17 cellular contexts compared by ENCODE assay signal in the genomic region with DNA sequence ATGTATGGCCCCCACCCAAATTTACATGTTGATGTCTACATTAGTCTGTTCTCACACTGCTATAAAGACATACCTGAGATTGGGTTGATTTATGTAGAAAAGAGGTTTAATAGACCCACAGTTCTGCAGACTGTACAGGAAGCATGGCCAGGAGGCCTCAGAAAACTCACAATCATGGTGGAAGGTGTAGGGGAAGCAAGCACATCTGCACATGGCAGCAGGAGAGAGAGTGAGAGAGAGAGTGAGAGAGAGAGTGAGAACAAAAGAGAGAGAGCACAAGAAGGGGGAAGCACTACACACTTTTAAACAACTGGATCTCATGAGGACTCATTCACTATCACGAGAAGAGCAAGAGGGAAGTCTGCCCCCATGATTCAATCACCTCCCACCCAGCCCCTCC.
DNase-seq lines count a peak whose midpoint lies in the region; ATAC-seq, FAIRE-seq and TF ChIP-seq lines count a peak whose summit lies in the region.
"Had no signal": no experiment of that assay in that cellular context is flagged by ENCODE, and none has a peak within 500 bp of the region (broad histone marks: within the 10 kb centered on the region; RNA-seq: fewer than 3 reads in every experiment).

No MANE protein-coding gene starts in this region.

- H3K27ac ChIP-seq in HEK293 (ENCODE audit: extremely low read depth, low read depth, low read length) (no peak overlapping the region), K562 (ENCODE audit: extremely low read depth, low read depth, low read length) (peak overlapping the region; percentile 88), esophagus (ENCODE audit: low read depth in 2 of 2, low read length in 1 of 2) (peak overlapping the region; percentile 87 to 96), hepatocyte (peak overlapping the region; percentile 91), esophagus muscularis mucosa (replicated peaks in 1 of 4) (no peak overlapping the region), HepG2 (ENCODE audit: extremely low read length, insufficient read depth, low read length) (no peak overlapping the region)
- H3K27ac ChIP-seq: BLaER1 had no signal

- H3K4me3 ChIP-seq in HEK293 (ENCODE audit: low read depth, low read length): no peak overlapping the region
- no peak overlapping the region for H3K4me3 ChIP-seq in K562
- H3K4me3 ChIP-seq in esophagus (ENCODE audit: low read depth in 1 of 2, low read length in 2 of 2): no peak overlapping the region
- H3K4me3 ChIP-seq in hepatocyte: no peak overlapping the region
- H3K4me3 ChIP-seq in esophagus muscularis mucosa: no peak overlapping the region
- no peak overlapping the region for H3K4me3 ChIP-seq in HepG2 (replicated peaks in 1 of 3; ENCODE audit: insufficient read depth in 1 of 3, low read depth in 2 of 3, low read length in 3 of 3)
- H3K4me3 ChIP-seq: BLaER1 had no signal

- BruUV-seq in K562 (replicated peaks; lab: Mats Ljungman, UMichigan): no TSS peak
- no TSS peak for BruUV-seq in HepG2 (replicated peaks; lab: Mats Ljungman, UMichigan)

- H2AFZ ChIP-seq in K562 (ENCODE audit: low read depth, low read length) (peak overlapping the region; percentile 25), hepatocyte (no peak overlapping the region), HepG2 (ENCODE audit: low read length) (no peak overlapping the region)

- in situ Hi-C loops in K562 (cut with MboI) (no loop called here), HepG2 (cut with HindIII; ENCODE audit: extremely low pct_ligation_motif_present, low pct_unique_long_range_greater_than_20kb) (no loop called here)

- no peak; the same call in 1 of the 3 replicates for ATAC-seq in K562
- no peak for ATAC-seq in HepG2

- FAIRE-seq in K562 (lab: Jason Lieb, UNC) (no peak), HepG2 (lab: Jason Lieb, UNC) (no peak)
- FAIRE-seq: HTR-8/SVneo had no signal

- no peaks in the 10 kb centered on the region for H3K4me1 ChIP-seq in HEK293 (ENCODE audit: control insufficient read depth, insufficient read depth, low read length)
- H3K4me1 ChIP-seq in K562 (replicated peaks in 1 of 2; ENCODE audit: control insufficient read depth in 2 of 2, insufficient read depth in 2 of 2, low read length in 2 of 2): peaks cover 16 to 28% of the 10 kb centered on the region in 2 experiments; a peak in 4 of 5 replicates
- peaks cover 3 to 11% of the 10 kb centered on the region in 2 donors for H3K4me1 ChIP-seq in esophagus (ENCODE audit: control insufficient read depth in 2 of 2, insufficient read depth in 2 of 2, low read length in 1 of 2)
- H3K4me1 ChIP-seq in hepatocyte (ENCODE audit: insufficient read depth): no peaks in the 10 kb centered on the region
- H3K4me1 ChIP-seq in esophagus muscularis mucosa: no peaks in the 10 kb centered on the region
- H3K4me1 ChIP-seq in HepG2 (ENCODE audit: insufficient read depth, low read length): no peaks in the 10 kb centered on the region

- POLR2A ChIA-PET in HEK293 (lab: Yijun Ruan, JAX) (no interaction called here), K562 (lab: Yijun Ruan, JAX) (no interaction called here), HepG2 (lab: Yijun Ruan, JAX) (no interaction called here)

- H3K36me3 ChIP-seq in HEK293 (ENCODE audit: control insufficient read depth in 2 of 2, insufficient read depth in 1 of 2, low read length in 2 of 2) (no peaks in the 10 kb centered on the region), K562 (ENCODE audit: control insufficient read depth, insufficient read depth, low read length) (peaks cover 7% of the 10 kb centered on the region; the same call in 1 of the 3 replicates), esophagus (ENCODE audit: control insufficient read depth in 2 of 2, insufficient read depth in 2 of 2, low read length in 1 of 2) (no peaks in the 10 kb centered on the region), hepatocyte (replicated peaks; ENCODE audit: insufficient read depth, low read depth) (no peaks in the 10 kb centered on the region), esophagus muscularis mucosa (no peaks in the 10 kb centered on the region), HepG2 (replicated peaks in 1 of 2; ENCODE audit: control insufficient read depth in 1 of 2, insufficient read depth in 2 of 2, low read length in 2 of 2) (peaks cover 0 to 7% of the 10 kb centered on the region in 2 experiments; a peak in 1 of 5 replicates)

- no peaks in the 10 kb centered on the region for H3K9me3 ChIP-seq in HEK293 (ENCODE audit: control insufficient read depth, insufficient read depth, low read depth, low read length)
- peaks cover 13% of the 10 kb centered on the region for H3K9me3 ChIP-seq in K562 (replicated peaks; ENCODE audit: control insufficient read depth, insufficient read depth, low read depth, low read length)
- H3K9me3 ChIP-seq in esophagus (ENCODE audit: control insufficient read depth in 2 of 2, insufficient read depth in 1 of 2, low read depth in 1 of 2, low read length in 1 of 2): no peaks in the 10 kb centered on the region
- H3K9me3 ChIP-seq in hepatocyte (ENCODE audit: low read depth): no peaks in the 10 kb centered on the region
- peaks cover 0 to 8% (median 0%) of the 10 kb centered on the region in 4 donors for H3K9me3 ChIP-seq in esophagus muscularis mucosa
- no peaks in the 10 kb centered on the region; the same call in 1 of the 2 replicates for H3K9me3 ChIP-seq in HepG2 (ENCODE audit: low read length)

- TF ChIP-seq CTCF in HEK293 (tag by site-specific recombination; IDR thresholded peaks at IDR 0.05): no peak
- TF ChIP-seq CTCF in K562 (IDR thresholded peaks at IDR 0.05 in 2 of 3, conservative IDR thresholded peaks at IDR 0.05 in 1 of 3; ENCODE audit: insufficient read depth in 2 of 3, low read depth in 1 of 3, low read length in 3 of 3): no peak
- TF ChIP-seq CTCF in hepatocyte (IDR thresholded peaks at IDR 0.05; ENCODE audit: poor library complexity): no peak
- TF ChIP-seq CTCF in esophagus muscularis mucosa (IDR thresholded peaks at IDR 0.05): no peak
- no peak for TF ChIP-seq CTCF in HepG2 (CRISPR knock-in tag; IDR thresholded peaks at IDR 0.05)

- H3K4me2 ChIP-seq in K562 (ENCODE audit: insufficient read depth, low read length): peak overlapping the region; percentile 56
- no peak overlapping the region for H3K4me2 ChIP-seq in hepatocyte
- H3K4me2 ChIP-seq in HepG2 (ENCODE audit: low read depth, low read length): no peak overlapping the region

- H4K20me1 ChIP-seq in K562 (replicated peaks; ENCODE audit: control insufficient read depth, insufficient read depth, low read length) (no peaks in the 10 kb centered on the region), hepatocyte (ENCODE audit: insufficient read depth, poor library complexity, severe bottlenecking) (no peaks in the 10 kb centered on the region), HepG2 (ENCODE audit: insufficient read depth, low read length) (no peaks in the 10 kb centered on the region)
- H4K20me1 ChIP-seq: BLaER1 had no signal

- TF ChIP-seq POLR2A in K562 (conservative IDR thresholded peaks at IDR 0.05): no peak
- no peak for TF ChIP-seq POLR2A in esophagus muscularis mucosa (IDR thresholded peaks at IDR 0.05; ENCODE audit: low read depth)
- no peak for TF ChIP-seq POLR2A in HepG2 (IDR thresholded peaks at IDR 0.05; ENCODE audit: insufficient read depth in 1 of 2, low read depth in 2 of 2, low read length in 2 of 2)

- intact Hi-C loops in K562 (cut with micrococcal nuclease): no loop called here
- intact Hi-C loops in esophagus muscularis mucosa (cut with DNase I): no loop called here
- intact Hi-C loops in HepG2 (cut with micrococcal nuclease; ENCODE audit: unreplicated experiment): no loop called here

- no peaks in the 10 kb centered on the region for H3K27me3 ChIP-seq in K562 (ENCODE audit: control insufficient read depth in 2 of 2, insufficient read depth in 2 of 2, low read length in 2 of 2)
- H3K27me3 ChIP-seq in esophagus (ENCODE audit: control insufficient read depth in 1 of 2, insufficient read depth in 2 of 2, low read length in 2 of 2): no peaks in the 10 kb centered on the region
- H3K27me3 ChIP-seq in hepatocyte: no peaks in the 10 kb centered on the region
- no peaks in the 10 kb centered on the region for H3K27me3 ChIP-seq in esophagus muscularis mucosa
- H3K27me3 ChIP-seq in HepG2 (ENCODE audit: control insufficient read depth in 1 of 2, insufficient read depth in 2 of 2, low read length in 2 of 2): no peaks in the 10 kb centered on the region
- H3K27me3 ChIP-seq: BLaER1 had no signal

- H3K9me1 ChIP-seq in K562 (ENCODE audit: control insufficient read depth, insufficient read depth, low read length): no peaks in the 10 kb centered on the region

- H3K9ac ChIP-seq in K562 (ENCODE audit: insufficient read depth in 1 of 2, low read depth in 2 of 2, low read length in 2 of 2) (peak overlapping the region in 1 of 2 experiments; percentile 45; a peak in 2 of 4 replicates), HepG2 (ENCODE audit: insufficient read depth, low read depth, low read length) (no peak overlapping the region)
- H3K9ac ChIP-seq: BLaER1 had no signal

- no peak for DNase-seq in K562 (ENCODE audit: extremely low read depth in 1 of 4, low spot score in 3 of 4)
- no peak for DNase-seq in hepatocyte (ENCODE audit: low spot score)
- DNase-seq in SW 1271 (lab: John Stamatoyannopoulos, UW): no peak
- no peak for DNase-seq in esophagus muscularis mucosa (ENCODE audit: extremely low spot score)
- DNase-seq in iPS-NIHi11 (ENCODE audit: low spot score): no peak
- no peak for DNase-seq in HepG2 (ENCODE audit: low spot score)
- DNase-seq: 8988T; Calu3; CD4-positive, alpha-beta memory T cell; DMS79 treated with DMSO at 0.1 percent for 48 hours; GF-D8; GOT3; H7 had no signal

- H3K79me2 ChIP-seq in K562 (ENCODE audit: control insufficient read depth, insufficient read depth, low read length): no peaks in the 10 kb centered on the region
- no peaks in the 10 kb centered on the region for H3K79me2 ChIP-seq in hepatocyte
- H3K79me2 ChIP-seq in HepG2 (ENCODE audit: insufficient read depth, low read length): no peaks in the 10 kb centered on the region

- TF ChIP-seq EP300 in K562 (IDR thresholded peaks at IDR 0.05; ENCODE audit: low read length): no peak
- TF ChIP-seq EP300 in esophagus muscularis mucosa (IDR thresholded peaks at IDR 0.05): no peak
- no peak for TF ChIP-seq EP300 in HepG2 (IDR thresholded peaks at IDR 0.05; ENCODE audit: low read depth in 2 of 2, low read length in 2 of 2)
- TF ChIP-seq EP300 in HepG2 (CRISPR knock-in tag; IDR thresholded peaks at IDR 0.05; ENCODE audit: borderline replicate concordance): no peak

- TF ChIP-seq RAD21 in K562 (CRISPR knock-in tag; conservative IDR thresholded peaks at IDR 0.05 in 1 of 2, IDR thresholded peaks at IDR 0.05 in 1 of 2) (no peak), HepG2 (CRISPR knock-in tag; IDR thresholded peaks at IDR 0.05) (no peak)

- 62% methylated on average over 1 of the region's 1 CpG for WGBS in K562 (ENCODE audit: insufficient coverage, low coverage, missing lambda C conversion rate)
- 68 to 73% methylated on average over 1 of the region's 1 CpG for WGBS in esophagus, 2 donors
- WGBS in hepatocyte (ENCODE audit: low lambda C conversion rate, missing lambda C conversion rate): 100% methylated on average over 1 of the region's 1 CpG
- WGBS in esophagus muscularis mucosa: 100% methylated on average over 1 of the region's 1 CpG
- WGBS in HepG2 (ENCODE audit: low lambda C conversion rate): 91% methylated on average over 1 of the region's 1 CpG

- CTCF ChIA-PET in HEK293 (lab: Yijun Ruan, JAX): no interaction called here
- CTCF ChIA-PET in K562 (lab: Yijun Ruan, JAX; ENCODE audit: low intra/inter-chr PET ratio): no interaction called here
- CTCF ChIA-PET in HepG2 (lab: Yijun Ruan, JAX; ENCODE audit: low intra/inter-chr PET ratio, low total read pairs): no interaction called here

- H3K9me2 ChIP-seq in hepatocyte (replicated peaks; ENCODE audit: insufficient read depth): no peaks in the 10 kb centered on the region

Comparison
In these comparisons a context has a peak if more than half of its experiments do, and no peak if none do; other contexts are left out.
1. H3K27ac ChIP-seq: peak in K562 (single experiment), esophagus (2 of 2) and hepatocyte (single experiment); none in HEK293 (single experiment), esophagus muscularis mucosa (0 of 4) and HepG2 (single experiment).